Comparison of ENCODE assay signal across 8 cellular contexts in genomic region chr7:99504281-99504602, GRCh38. TPM values are rescaled to one million over a fixed set of nuclear protein-coding genes. Genes with fewer than 3 reads are reported as not detected.
DNase-seq lines count a peak whose midpoint lies in the region; ATAC-seq and TF ChIP-seq lines count a peak whose summit lies in the region.

No MANE protein-coding gene starts in this region.

- CTCF ChIA-PET in mammary epithelial cell (lab: Charles Lee; ENCODE audit: low non-redundant PET): interaction anchor here (0.7 kb wide), 1 partner anchor 21 kb away, joined by 3 read pairs; no protein-coding TSS in a partner anchor

- H2AFZ ChIP-seq in mammary epithelial cell (ENCODE audit: low read depth, low read length): peak overlapping the region; percentile 95

- DNase-seq in NCI-H2171 (lab: John Stamatoyannopoulos, UW) (peak; percentile 98), NCI-H2171 treated with DMSO at 0.1 percent for 48 hours (lab: John Stamatoyannopoulos, UW) (no peak), mammary epithelial cell (no peak), lower lobe of right lung (no peak), aorta (no peak), putamen (ENCODE audit: low spot score) (no peak), GF-D8 (lab: John Stamatoyannopoulos, UW) (no peak)
- DNase-seq in Jurkat, Clone E6-1 (ENCODE audit: low read depth, low spot score): no peak

- H3K4me2 ChIP-seq in mammary epithelial cell (ENCODE audit: insufficient read depth, low read depth, low read length): peak overlapping the region; percentile 58

- H3K36me3 ChIP-seq in mammary epithelial cell (ENCODE audit: insufficient read depth, low read length): no peaks in the 10 kb centered on the region
- H3K36me3 ChIP-seq in lower lobe of right lung: no peaks in the 10 kb centered on the region
- no peaks in the 10 kb centered on the region for H3K36me3 ChIP-seq in aorta (ENCODE audit: control insufficient read depth in 1 of 2, insufficient read depth in 2 of 2, low read length in 1 of 2)

- intact Hi-C loops in mammary epithelial cell (cut with micrococcal nuclease): loop anchor here (1.0 to 5.0 kb wide), 3 partner anchors 32 to 113 kb away; partner anchors contain the start of genes FAM200A, ZNF789 and ZSCAN25
- intact Hi-C loops in lower lobe of right lung (cut with DNase I): no loop called here
- intact Hi-C loops in aorta (cut with DNase I): loop anchor here (5.0 kb wide), 1 partner anchor 48 kb away; the partner anchor contains the start of gene FAM200A (in 2 of the 2)

- no peaks in the 10 kb centered on the region for H3K27me3 ChIP-seq in mammary epithelial cell (ENCODE audit: insufficient read depth, low read length)
- H3K27me3 ChIP-seq in lower lobe of right lung (ENCODE audit: low read depth): no peaks in the 10 kb centered on the region
- no peaks in the 10 kb centered on the region for H3K27me3 ChIP-seq in aorta (ENCODE audit: control insufficient read depth in 1 of 2, insufficient read depth in 2 of 2, low read length in 1 of 2)

- H3K9ac ChIP-seq in mammary epithelial cell (ENCODE audit: insufficient read depth, low read length): no peak overlapping the region

- H3K27ac ChIP-seq in mammary epithelial cell (ENCODE audit: insufficient read depth, low read depth, low read length) (no peak overlapping the region), lower lobe of right lung (peak overlapping the region; percentile 92), aorta (ENCODE audit: low read depth in 1 of 2, low read length in 2 of 2) (peak overlapping the region in 1 of 2 donors; percentile 41)

- no peaks in the 10 kb centered on the region for H3K9me3 ChIP-seq in mammary epithelial cell (replicated peaks; ENCODE audit: insufficient read depth, low read length)
- H3K9me3 ChIP-seq in lower lobe of right lung: no peaks in the 10 kb centered on the region
- no peaks in the 10 kb centered on the region for H3K9me3 ChIP-seq in aorta (ENCODE audit: control insufficient read depth, low read length)

- BruUV-seq in mammary epithelial cell (replicated peaks; lab: Mats Ljungman, UMichigan): no TSS peak

- dilution Hi-C loops in mammary epithelial cell (cut with HindIII; ENCODE audit: low sequenced_read_pairs): no loop called here

- H3K4me3 ChIP-seq in Jurkat, Clone E6-1 (ENCODE audit: low read length): peak overlapping the region; percentile 92
- peak overlapping the region; percentile 82 to 97 (median 90) for H3K4me3 ChIP-seq in mammary epithelial cell (replicated peaks in 1 of 3; ENCODE audit: insufficient read depth in 1 of 3, low read depth in 2 of 3, low read length in 3 of 3)
- H3K4me3 ChIP-seq in lower lobe of right lung: peak overlapping the region; percentile 85
- H3K4me3 ChIP-seq in aorta (ENCODE audit: low read length in 2 of 2): peak overlapping the region in 1 of 2 donors; percentile 73

- WGBS in mammary epithelial cell (ENCODE audit: low coverage, missing lambda C conversion rate): 3% methylated on average over 16 of the region's 19 CpGs
- 9 to 10% methylated on average over 19 of the region's 19 CpGs for WGBS in aorta, 2 donors

- TF ChIP-seq CTCF in mammary epithelial cell (conservative IDR thresholded peaks at IDR 0.05 in 1 of 2, IDR thresholded peaks at IDR 0.05 in 1 of 2; ENCODE audit: extremely low read depth in 1 of 2, insufficient read depth in 1 of 2, low read depth in 1 of 2, low read length in 2 of 2) (no peak), lower lobe of right lung (IDR thresholded peaks at IDR 0.05) (no peak)

- peaks cover 7% of the 10 kb centered on the region for H3K4me1 ChIP-seq in mammary epithelial cell (ENCODE audit: insufficient read depth, low read length)
- H3K4me1 ChIP-seq in lower lobe of right lung: peaks cover 41% of the 10 kb centered on the region
- peaks cover 0 to 3% of the 10 kb centered on the region in 2 donors for H3K4me1 ChIP-seq in aorta (ENCODE audit: control insufficient read depth in 1 of 2, insufficient read depth in 2 of 2, low read length in 2 of 2)

- H4K20me1 ChIP-seq in mammary epithelial cell (ENCODE audit: insufficient read depth, low read length): no peaks in the 10 kb centered on the region

- H3K79me2 ChIP-seq in mammary epithelial cell (ENCODE audit: insufficient read depth, low read length): peaks cover 51% of the 10 kb centered on the region

- in situ Hi-C loops in mammary epithelial cell (cut with MboI; ENCODE audit: low sequenced_read_pairs in 2 of 2): loop anchor here in 1 of 2 donors (10.0 kb wide), 1 partner anchor 111 kb away; the partner anchor contains the start of gene ZSCAN25

- ATAC-seq in lower lobe of right lung (no peak), aorta (ENCODE audit: low FRiP score) (peak; percentile 97)

RNA-seq across cellular contexts. Expression of gene ZKSCAN5, which starts 0.2 kb away (rescaled TPM):
- 13.8 TPM for polyA plus RNA-seq in Jurkat, Clone E6-1 (2012; ENCODE audit: insufficient read depth, insufficient read length)
- 10 to 100 TPM; 11.7 to 11.9 TPM for total RNA-seq in mammary epithelial cell
- 7.1 TPM for polyA plus RNA-seq in mammary epithelial cell
- 14.0 TPM for polyA minus RNA-seq in mammary epithelial cell
- total RNA-seq in lower lobe of right lung: 6.2 TPM
- 1 to 10 TPM; 7.8 to 8.9 TPM for total RNA-seq in aorta
- 1 to 10 TPM; 2.1 to 4.1 TPM for polyA plus RNA-seq in aorta

RNA-seq across cellular contexts. Expression of gene ZNF394, which starts 4.2 kb away (rescaled TPM):
- polyA plus RNA-seq in Jurkat, Clone E6-1 (2012; ENCODE audit: insufficient read depth, insufficient read length): 15.6 TPM
- total RNA-seq in mammary epithelial cell (10 to 100 TPM; 17.2 to 19.2 TPM), lower lobe of right lung (32.9 TPM), aorta (10 to 100 TPM; 29.1 to 32.1 TPM)
- polyA plus RNA-seq in mammary epithelial cell (10.1 TPM), aorta (10 to 100 TPM; 14.9 to 32.3 TPM)
- polyA minus RNA-seq in mammary epithelial cell: 14.4 TPM

RNA-seq across cellular contexts. Expression of gene ZNF789, which starts 31.6 kb away (rescaled TPM):
- 33.2 TPM for polyA plus RNA-seq in Jurkat, Clone E6-1 (2012; ENCODE audit: insufficient read depth, insufficient read length)
- total RNA-seq in mammary epithelial cell (1 to 10 TPM; 6.0 to 8.6 TPM), lower lobe of right lung (11.1 TPM), aorta (10 to 100 TPM; 10.5 to 18.2 TPM)
- polyA plus RNA-seq in mammary epithelial cell (3.8 TPM), aorta (10 to 100 TPM in 1 of 2 donors, 1 to 10 TPM in 1; 3.6 to 14.7 TPM)
- 3.0 TPM for polyA minus RNA-seq in mammary epithelial cell

RNA-seq across cellular contexts. Expression of gene ATP5MF, which starts 38.3 kb away (rescaled TPM):
- 1,100 TPM for polyA plus RNA-seq in Jurkat, Clone E6-1 (2012; ENCODE audit: insufficient read depth, insufficient read length)
- total RNA-seq in mammary epithelial cell: 100 to 1,000 TPM; 356 to 381 TPM
- polyA plus RNA-seq in mammary epithelial cell: 3,651 TPM
- polyA minus RNA-seq in mammary epithelial cell: 191 TPM
- 210 TPM for total RNA-seq in lower lobe of right lung
- total RNA-seq in aorta: 100 to 1,000 TPM; 118 to 128 TPM
- 100 to 1,000 TPM; 457 to 973 TPM for polyA plus RNA-seq in aorta

RNA-seq across cellular contexts. Expression of gene FAM200A, which starts 47.7 kb away (rescaled TPM):
- polyA plus RNA-seq in Jurkat, Clone E6-1 (2012; ENCODE audit: insufficient read depth, insufficient read length): 6.0 TPM
- total RNA-seq in mammary epithelial cell (1 to 10 TPM; 4.6 to 7.8 TPM), lower lobe of right lung (6.7 TPM), aorta (1 to 10 TPM; 3.0 to 5.9 TPM)
- polyA plus RNA-seq in mammary epithelial cell (4.7 TPM), aorta (1 to 10 TPM; 2.3 to 3.2 TPM)
- 1.2 TPM for polyA minus RNA-seq in mammary epithelial cell
